ENCODE assay signal across 10 cellular contexts in the genomic region with DNA sequence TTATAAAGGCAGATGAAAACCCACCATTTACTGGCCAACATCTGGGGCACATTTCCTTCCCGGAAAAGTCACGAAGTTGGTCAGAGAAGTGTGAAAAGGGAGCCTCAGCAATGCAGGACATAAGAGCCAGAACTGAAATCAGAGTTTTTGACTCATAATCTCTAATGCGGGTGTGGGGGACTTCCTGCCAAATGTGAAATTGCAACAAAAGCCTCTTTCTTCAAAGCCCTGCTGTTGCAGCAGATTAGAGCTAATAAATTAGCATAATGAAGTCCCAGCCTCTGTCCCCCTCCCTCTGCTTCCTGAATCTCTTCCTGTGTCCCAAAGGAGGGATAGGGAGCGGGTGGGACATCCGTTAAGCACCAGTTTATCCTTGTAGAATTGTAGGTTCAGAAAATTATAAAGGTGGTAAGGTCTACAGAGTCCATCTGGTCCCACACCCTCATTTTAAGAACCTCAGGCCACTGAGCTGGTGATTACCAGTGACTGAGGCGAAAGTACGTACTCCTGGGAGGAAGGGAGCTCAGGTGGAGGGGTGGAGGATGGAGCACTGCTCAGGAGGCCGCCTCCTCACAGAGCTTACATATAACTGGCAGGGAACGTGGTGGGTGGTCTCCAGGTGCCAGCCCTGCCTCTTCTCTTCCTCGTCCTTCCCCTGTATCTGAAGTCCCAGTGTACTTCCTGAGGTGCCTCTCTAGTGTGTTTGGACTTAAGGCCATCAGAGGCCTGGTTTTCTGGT. TPM values are rescaled to one million over a fixed set of nuclear protein-coding genes. Genes with fewer than 3 reads are reported as not detected.
DNase-seq lines count a peak whose midpoint lies in the region; ATAC-seq, FAIRE-seq and TF ChIP-seq lines count a peak whose summit lies in the region.
"Had no signal": no experiment of that assay in that cellular context is flagged by ENCODE, and none has a peak within 500 bp of the region (broad histone marks: within the 10 kb centered on the region; RNA-seq: fewer than 3 reads in every experiment).

No MANE protein-coding gene starts in this region.

- H3K79me2 ChIP-seq in neural progenitor cell (ENCODE audit: low read depth), result no peaks in the 10 kb centered on the region

- TF ChIP-seq CTCF in GM12865 (IDR thresholded peaks at IDR 0.05; ENCODE audit: insufficient read depth, low read depth, low read length, missing control alignments) (no peak), astrocyte of the cerebellum (IDR thresholded peaks at IDR 0.05; ENCODE audit: low read depth, low read length, missing control alignments) (no peak), neural progenitor cell (IDR thresholded peaks at IDR 0.05) (no peak)

- peaks cover 19% of the 10 kb centered on the region for H3K36me3 Mint-ChIP-seq in neural progenitor cell

- ATAC-seq in HG02571 (IDR thresholded peaks at IDR 0.05; ENCODE audit: unreplicated experiment) (peak; percentile 57), GM18870 (IDR thresholded peaks at IDR 0.05; ENCODE audit: unreplicated experiment) (no peak)

- peaks cover 23% of the 10 kb centered on the region for H3K4me1 Mint-ChIP-seq in neural progenitor cell

- peak overlapping the region; percentile 62 for H3K4me2 ChIP-seq in neural progenitor cell

- in situ Hi-C loops in astrocyte of the cerebellum (cut with HindIII; ENCODE audit: low sequenced_read_pairs), result no loop called here

- H2AFZ ChIP-seq in neural progenitor cell (replicated peaks), result no peak overlapping the region

- peaks cover 5% of the 10 kb centered on the region for H3K36me3 ChIP-seq in neural progenitor cell

- H3K27ac ChIP-seq in neural progenitor cell, result peak overlapping the region; percentile 27

- H3K9me3 ChIP-seq in neural progenitor cell (ENCODE audit: low read depth), result no peaks in the 10 kb centered on the region

- DNase-seq in GM12865 (ENCODE audit: low read depth), result peak; percentile 76
- peak; percentile 5 for DNase-seq in astrocyte of the cerebellum (ENCODE audit: low read depth)
- peak; percentile 60 for DNase-seq in neural progenitor cell (ENCODE audit: low spot score)
- no peak for DNase-seq in AG20443 (ENCODE audit: low spot score)
- no peak for DNase-seq in frontal cortex (ENCODE audit: low spot score in 2 of 2)
- DNase-seq in HCEC 1CT, result no peak
- DNase-seq: SHP77 had no signal

- peak overlapping the region; percentile 41 for H3K27ac Mint-ChIP-seq in neural progenitor cell

- peak overlapping the region; percentile 16; the same call in 1 of the 2 replicates for H3K4me3 ChIP-seq in GM12865 (ENCODE audit: low read depth, low read length)
- no peak overlapping the region for H3K4me3 ChIP-seq in astrocyte of the cerebellum (ENCODE audit: low read depth, low read length)
- H3K4me3 ChIP-seq in neural progenitor cell, result no peak overlapping the region

- H3K9me3 Mint-ChIP-seq in neural progenitor cell, result peaks cover 2% of the 10 kb centered on the region

- H3F3A ChIP-seq in neural progenitor cell (ENCODE audit: low read depth), result peaks cover 26% of the 10 kb centered on the region

- peaks cover 37% of the 10 kb centered on the region for H3K4me1 ChIP-seq in neural progenitor cell

- H3K27me3 Mint-ChIP-seq in neural progenitor cell (ENCODE audit: insufficient read depth, low read depth), result peaks cover 5% of the 10 kb centered on the region

- H4K20me1 ChIP-seq in neural progenitor cell (ENCODE audit: low read depth), result peaks cover 31% of the 10 kb centered on the region

- no peak overlapping the region for H3K9ac ChIP-seq in neural progenitor cell

- no peak overlapping the region for H3K4me3 Mint-ChIP-seq in neural progenitor cell

- H3K27me3 ChIP-seq in neural progenitor cell, result no peaks in the 10 kb centered on the region

- no peak for FAIRE-seq in frontal cortex (lab: Jason Lieb, UNC)
- FAIRE-seq: keratinocyte had no signal

RNA-seq across cellular contexts. Expression of a gene that starts 35.0 kb away (rescaled TPM):
- total RNA-seq in neural progenitor cell (ENCODE audit: low replicate concordance) (27.3 and 39.2 TPM in 2 replicates), frontal cortex (33.8 TPM)

Comparison
In these comparisons a context has a peak if more than half of its experiments do, and no peak if none do; other contexts are left out.
1. DNase-seq: peak in GM12865 (single experiment), astrocyte of the cerebellum (single experiment) and neural progenitor cell (single experiment); none in AG20443 (single experiment), frontal cortex (0 of 2) and HCEC 1CT (single experiment).